23 cellular contexts compared by ENCODE assay signal in the genomic region with DNA sequence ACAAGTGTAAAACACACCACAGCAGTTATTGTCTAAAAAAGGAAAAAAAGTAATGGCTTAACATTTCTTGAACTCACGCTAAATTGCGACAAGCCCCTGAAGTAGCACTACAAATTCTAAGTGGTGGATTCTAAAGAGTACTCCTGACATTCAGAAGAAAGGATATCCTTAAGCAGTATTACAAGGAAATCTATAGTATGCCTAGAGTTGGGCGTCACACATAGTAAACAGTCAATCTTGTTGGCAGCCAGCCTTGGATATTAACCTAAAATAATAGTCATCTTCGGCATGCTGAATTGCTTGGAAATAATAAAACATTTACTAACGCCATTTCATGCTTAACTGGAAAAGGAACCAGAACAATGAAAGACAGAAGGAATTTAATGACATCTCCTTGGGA. TPM values are rescaled to one million over a fixed set of nuclear protein-coding genes. Genes with fewer than 3 reads are reported as not detected.
DNase-seq lines count a peak whose midpoint lies in the region; ATAC-seq and TF ChIP-seq lines count a peak whose summit lies in the region.
"Had no signal": no experiment of that assay in that cellular context is flagged by ENCODE, and none has a peak within 500 bp of the region (broad histone marks: within the 10 kb centered on the region; RNA-seq: fewer than 3 reads in every experiment).

No MANE protein-coding gene starts in this region.

- H3K4me1 ChIP-seq in OCI-LY7 (ENCODE audit: insufficient read depth, low read length, poor library complexity, severe bottlenecking) (peaks cover 99% of the 10 kb centered on the region), upper lobe of left lung (peaks cover 15 to 41% (median 31%) of the 10 kb centered on the region in 4 donors)
- H3K4me1 ChIP-seq: A549 had no signal

- H3K4me1 Mint-ChIP-seq in stimulated activated naive CD8-positive, alpha-beta T cell treated with anti-CD3 and anti-CD28 coated beads, Interleukin-15, Interleukin-2, amounts not matched to agents 100 ng/mL and 50 ng/mL, for 24 hours (ENCODE audit: low read depth), result peaks cover 91% of the 10 kb centered on the region
- H3K4me1 Mint-ChIP-seq in stimulated activated naive CD8-positive, alpha-beta T cell treated with anti-CD3 and anti-CD28 coated beads, Interleukin-15, amount 100 ng/mL, for 72 hours, result peaks cover 86% of the 10 kb centered on the region

- no peaks in the 10 kb centered on the region for H3K9me2 ChIP-seq in OCI-LY7 (ENCODE audit: insufficient read depth, low read length)

- TF ChIP-seq POLR2A in upper lobe of left lung (IDR thresholded peaks at IDR 0.05), result no peak

- H3K9me3 ChIP-seq in OCI-LY7 (ENCODE audit: low read length) (no peaks in the 10 kb centered on the region), upper lobe of left lung (no peaks in the 10 kb centered on the region)
- H3K9me3 ChIP-seq: A549, BE2C, Caco-2, lower lobe of right lung, upper lobe of right lung had no signal

- H3K4me3 ChIP-seq in OCI-LY7 (ENCODE audit: low read depth, low read length, poor library complexity, severe bottlenecking) (peak overlapping the region; percentile 65), upper lobe of left lung (no peak overlapping the region)
- H3K4me3 ChIP-seq: A549, K562, lower lobe of right lung, upper lobe of right lung had no signal

- no peak for DNase-seq in stimulated activated naive CD8-positive, alpha-beta T cell treated with anti-CD3 and anti-CD28 coated beads, Interleukin-15, amount 100 ng/mL, for 72 hours
- DNase-seq in OCI-LY7 (ENCODE audit: low spot score) (no peak), left colon (no peak), upper lobe of left lung (no peak), GF-D8 (lab: John Stamatoyannopoulos, UW) (no peak), NCI-H2171 (lab: John Stamatoyannopoulos, UW) (no peak)
- DNase-seq: activated CD4-positive, alpha-beta T cell treated with anti-CD3 and anti-CD28 coated beads for 48 hours; activated naive CD8-positive, alpha-beta T cell treated with anti-CD3 and anti-CD28 coated beads, Interleukin-2, amount 10 ng/mL, durations not matched to agents 7 days and 5 days; BE2C; Caco-2; effector CD8-positive, alpha-beta T cell; EL; H9; hypothalamus; lower lobe of right lung; NCI-H1694 treated with DMSO at 0.1 percent for 48 hours; stimulated activated CD4-positive, alpha-beta T cell treated with anti-CD3 and anti-CD28 coated beads, Interleukin-4, amount 100 ng/mL, for 1 hour; upper lobe of right lung had no signal

- POLR2A ChIA-PET in OCI-LY7 (lab: Charles Lee), result interaction anchor here (0.6 to 7.3 kb wide), 8 partner anchors 7 to 140 kb away, joined by 3 to 69 read pairs (median 23); partner anchors contain the start of gene ATP8A1

- H3K27me3 ChIP-seq in upper lobe of left lung, result no peaks in the 10 kb centered on the region
- H3K27me3 ChIP-seq: BE2C, upper lobe of right lung had no signal

- peaks cover 100% of the 10 kb centered on the region for H3K79me2 ChIP-seq in OCI-LY7 (ENCODE audit: insufficient read depth, low read depth, low read length)

- ATAC-seq in stimulated activated naive CD8-positive, alpha-beta T cell treated with anti-CD3 and anti-CD28 coated beads, Interleukin-15, amount 100 ng/mL, for 72 hours, result no peak
- peak; percentile 52 for ATAC-seq in left colon
- ATAC-seq in GM18867 (IDR thresholded peaks at IDR 0.05; ENCODE audit: unreplicated experiment), result no peak
- no peak for ATAC-seq in upper lobe of left lung (ENCODE audit: low FRiP score in 2 of 2)
- ATAC-seq: A549, K562, upper lobe of right lung had no signal

- H3K27ac Mint-ChIP-seq in stimulated activated naive CD8-positive, alpha-beta T cell treated with anti-CD3 and anti-CD28 coated beads, Interleukin-15, Interleukin-2, amounts not matched to agents 100 ng/mL and 50 ng/mL, for 24 hours, result peak overlapping the region; percentile 87
- H3K27ac Mint-ChIP-seq in stimulated activated naive CD8-positive, alpha-beta T cell treated with anti-CD3 and anti-CD28 coated beads, Interleukin-15, amount 100 ng/mL, for 72 hours, result no peak overlapping the region
- H3K27ac Mint-ChIP-seq: H9 had no signal

- 38 to 39% methylated on average over 5 of the region's 5 CpGs for WGBS in upper lobe of left lung, 2 donors

- H3K27ac ChIP-seq in OCI-LY7 (ENCODE audit: low read depth, low read length, poor library complexity, severe bottlenecking) (peak overlapping the region; percentile 99), upper lobe of left lung (no peak overlapping the region)
- H3K27ac ChIP-seq: A549, lower lobe of right lung, upper lobe of right lung had no signal

- H3K36me3 Mint-ChIP-seq in stimulated activated naive CD8-positive, alpha-beta T cell treated with anti-CD3 and anti-CD28 coated beads, Interleukin-15, Interleukin-2, amounts not matched to agents 100 ng/mL and 50 ng/mL, for 24 hours (ENCODE audit: low read depth), result no peaks in the 10 kb centered on the region

- BruUV-seq in OCI-LY7 (replicated peaks; lab: Mats Ljungman, UMichigan), result no TSS peak

- CTCF ChIA-PET in OCI-LY7 (lab: Charles Lee; ENCODE audit: unreplicated experiment), result interaction anchor here (1.1 to 1.8 kb wide), 3 partner anchors 10 to 28 kb away, joined by 3 to 6 read pairs (median 5); no protein-coding TSS in a partner anchor

- intact Hi-C loops in OCI-LY7 (cut with micrococcal nuclease; ENCODE audit: unreplicated experiment), result loop anchor here (5.0 kb wide), 1 partner anchor 71 kb away; no protein-coding TSS in a partner anchor
- intact Hi-C loops in left colon (cut with DNase I, micrococcal nuclease), result no loop called here

- TF ChIP-seq EP300 in upper lobe of left lung (IDR thresholded peaks at IDR 0.05), result no peak

- no peak overlapping the region for H3K4me3 Mint-ChIP-seq in stimulated activated naive CD8-positive, alpha-beta T cell treated with anti-CD3 and anti-CD28 coated beads, Interleukin-15, Interleukin-2, amounts not matched to agents 100 ng/mL and 50 ng/mL, for 24 hours
- peak overlapping the region in 1 of 2 donors; percentile 78 for H3K4me3 Mint-ChIP-seq in stimulated activated naive CD8-positive, alpha-beta T cell treated with anti-CD3 and anti-CD28 coated beads, Interleukin-15, amount 100 ng/mL, for 72 hours
- H3K4me3 Mint-ChIP-seq: activated T-helper 1 cell treated with anti-CD3 and anti-CD28 coated beads, Interleukin-12 subunit alpha, Interleukin-12 subunit beta, Interleukin-2, Interleukin-4 antibody, amounts not matched to agents 30 ng/mL and 10 ng/mL and 1 ng/mL, durations not matched to agents 14 hours and 24 hours and 36 hours; H9 had no signal

- H3K4me2 ChIP-seq in OCI-LY7 (ENCODE audit: low read length), result peak overlapping the region; percentile 80
- H3K4me2 ChIP-seq: A549 had no signal

- no peak for TF ChIP-seq CTCF in OCI-LY7 (conservative IDR thresholded peaks at IDR 0.05; ENCODE audit: low read length)
- no peak for TF ChIP-seq CTCF in upper lobe of left lung (IDR thresholded peaks at IDR 0.05)

- no peaks in the 10 kb centered on the region; the same call in 1 of the 2 replicates for H4K20me1 ChIP-seq in OCI-LY7 (ENCODE audit: insufficient read depth, low read length)

- no peaks in the 10 kb centered on the region for H3K27me3 Mint-ChIP-seq in stimulated activated naive CD8-positive, alpha-beta T cell treated with anti-CD3 and anti-CD28 coated beads, Interleukin-15, Interleukin-2, amounts not matched to agents 100 ng/mL and 50 ng/mL, for 24 hours
- no peaks in the 10 kb centered on the region for H3K27me3 Mint-ChIP-seq in stimulated activated naive CD8-positive, alpha-beta T cell treated with anti-CD3 and anti-CD28 coated beads, Interleukin-15, amount 100 ng/mL, for 72 hours
- H3K27me3 Mint-ChIP-seq: activated naive CD8-positive, alpha-beta T cell treated with anti-CD3 and anti-CD28 coated beads, Interleukin-2, amount 10 ng/mL, durations not matched to agents 7 days and 5 days had no signal

- H3K36me3 ChIP-seq in OCI-LY7 (ENCODE audit: insufficient read depth, low read length) (peaks cover 28% of the 10 kb centered on the region; the same call in 1 of the 2 replicates), upper lobe of left lung (no peaks in the 10 kb centered on the region)
- H3K36me3 ChIP-seq: BE2C, lower lobe of right lung, upper lobe of right lung had no signal

- no peak overlapping the region for H2AFZ ChIP-seq in OCI-LY7 (ENCODE audit: low read length)

- H3K9me3 Mint-ChIP-seq in stimulated activated naive CD8-positive, alpha-beta T cell treated with anti-CD3 and anti-CD28 coated beads, Interleukin-15, Interleukin-2, amounts not matched to agents 100 ng/mL and 50 ng/mL, for 24 hours, result no peaks in the 10 kb centered on the region
- no peaks in the 10 kb centered on the region for H3K9me3 Mint-ChIP-seq in stimulated activated naive CD8-positive, alpha-beta T cell treated with anti-CD3 and anti-CD28 coated beads, Interleukin-15, amount 100 ng/mL, for 72 hours
- H3K9me3 Mint-ChIP-seq: activated T-helper 1 cell treated with anti-CD3 and anti-CD28 coated beads, Interleukin-12 subunit alpha, Interleukin-12 subunit beta, Interleukin-2, Interleukin-4 antibody, amounts not matched to agents 30 ng/mL and 10 ng/mL and 1 ng/mL, durations not matched to agents 14 hours and 24 hours and 36 hours; H9 had no signal

RNA-seq across cellular contexts. Expression of gene ATP8A1, which starts 18.6 kb away (rescaled TPM):
- total RNA-seq in OCI-LY7 (2014; rRNA removed; shearing (Covaris generic)), result 76.7 and 80.0 TPM in 2 replicates
- total RNA-seq in OCI-LY7 (2022), result 141 and 149 TPM in 2 replicates
- total RNA-seq in left colon, result 10 to 100 TPM; 64.7 to 70.5 TPM
- total RNA-seq in upper lobe of left lung, result 100 to 1,000 TPM in 4 of 6 donors, 10 to 100 TPM in 2; 39.5 to 264 (median 144) TPM
